In the genomic region with DNA sequence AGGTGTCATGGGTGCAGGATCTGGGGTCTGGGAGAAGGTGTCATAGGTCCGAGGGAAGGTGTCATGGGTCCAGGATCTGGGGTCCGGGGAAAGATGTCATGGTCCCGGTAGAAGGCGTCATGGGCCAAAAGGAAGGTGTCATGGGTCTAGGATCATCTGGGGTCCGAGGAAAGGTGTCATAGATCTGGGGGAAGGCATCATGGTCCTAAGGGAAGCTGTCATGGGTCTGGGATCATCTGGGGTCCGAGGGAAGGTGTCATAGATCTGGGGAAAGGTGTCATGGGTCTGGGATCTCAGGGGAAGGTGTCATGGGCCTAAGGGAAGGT, we compare ENCODE assay signal across 9 cellular contexts. TPM values are rescaled to one million over a fixed set of nuclear protein-coding genes. Genes with fewer than 3 reads are reported as not detected.
DNase-seq lines count a peak whose midpoint lies in the region; ATAC-seq and TF ChIP-seq lines count a peak whose summit lies in the region.
"Had no signal": no experiment of that assay in that cellular context is flagged by ENCODE, and none has a peak within 500 bp of the region (broad histone marks: within the 10 kb centered on the region; RNA-seq: fewer than 3 reads in every experiment).

No MANE protein-coding gene starts in this region.

- no peaks in the 10 kb centered on the region for H3K9me3 Mint-ChIP-seq in natural killer cell

- no peak for TF ChIP-seq CTCF in AG10803 (conservative IDR thresholded peaks at IDR 0.05; ENCODE audit: low read length)
- no peak for TF ChIP-seq CTCF in colonic mucosa (IDR thresholded peaks at IDR 0.05)
- TF ChIP-seq CTCF in natural killer cell (IDR thresholded peaks at IDR 0.05): no peak

- H3K36me3 Mint-ChIP-seq in natural killer cell: no peaks in the 10 kb centered on the region

- H3K4me3 Mint-ChIP-seq in natural killer cell: peak overlapping the region; percentile 91

- no peaks in the 10 kb centered on the region for H3K27me3 Mint-ChIP-seq in natural killer cell (ENCODE audit: low read depth in 2 of 2)

- H3K4me1 Mint-ChIP-seq in natural killer cell: peaks cover 17 to 52% of the 10 kb centered on the region in 2 donors

- H3K79me2 ChIP-seq in Karpas-422 (ENCODE audit: low read length): peaks cover 16% of the 10 kb centered on the region

- intact Hi-C loops in colonic mucosa (cut with DNase I): no loop called here
- intact Hi-C loops in natural killer cell (cut with micrococcal nuclease): no loop called here

- H2AFZ ChIP-seq in Karpas-422 (ENCODE audit: low read length): no peak overlapping the region

- H4K20me1 ChIP-seq in Karpas-422 (ENCODE audit: insufficient read depth, low read depth, low read length): peaks cover 46% of the 10 kb centered on the region

- H3K27ac Mint-ChIP-seq in natural killer cell: peak overlapping the region; percentile 74 to 87

- DNase-seq in AG10803 (ENCODE audit: low read depth): no peak
- no peak for DNase-seq in Karpas-422
- no peak for DNase-seq in colonic mucosa
- DNase-seq in natural killer cell: no peak
- DNase-seq in ACHN: no peak
- no peak for DNase-seq in MV-4-11 (lab: John Stamatoyannopoulos, UW)
- DNase-seq in foreskin melanocyte: no peak
- DNase-seq in activated CD4-positive, alpha-beta T cell treated with anti-CD3 and anti-CD28 coated beads, Interleukin-2, amount 50 U/mL, for 1 hour: no peak

- no peak for ATAC-seq in natural killer cell

- H3K4me1 ChIP-seq in Karpas-422 (ENCODE audit: low read length): peaks cover 45% of the 10 kb centered on the region
- peaks cover 25% of the 10 kb centered on the region for H3K4me1 ChIP-seq in colonic mucosa

- H3K9ac ChIP-seq in Karpas-422 (ENCODE audit: low read length) (peak overlapping the region; percentile 88), colonic mucosa (ENCODE audit: low read depth in 2 of 2, low read length in 2 of 2) (peak overlapping the region; percentile 86 to 96)

- peak overlapping the region; percentile 88 for H3K4me2 ChIP-seq in Karpas-422 (ENCODE audit: low read depth, low read length, poor library complexity, severe bottlenecking)

- H3K9me2 ChIP-seq in Karpas-422 (replicated peaks; ENCODE audit: insufficient read depth, low read length): no peaks in the 10 kb centered on the region

- H3K27ac ChIP-seq in Karpas-422 (ENCODE audit: low read length) (no peak overlapping the region), colonic mucosa (no peak overlapping the region)

- no peaks in the 10 kb centered on the region for H3K36me3 ChIP-seq in Karpas-422 (ENCODE audit: insufficient read depth, low read length)
- no peaks in the 10 kb centered on the region for H3K36me3 ChIP-seq in colonic mucosa

- in situ Hi-C loops in ACHN (cut with HindIII; ENCODE audit: low pct_ligation_motif_present, low pct_unique_long_range_greater_than_20kb, low sequenced_read_pairs): no loop called here

- peak overlapping the region; percentile 86 for H3K4me3 ChIP-seq in AG10803 (ENCODE audit: low read length)
- peak overlapping the region; percentile 86 for H3K4me3 ChIP-seq in Karpas-422 (ENCODE audit: low read length)
- peak overlapping the region; percentile 84 for H3K4me3 ChIP-seq in colonic mucosa

- H3K27me3 ChIP-seq in Karpas-422 (ENCODE audit: low read length) (no peaks in the 10 kb centered on the region), colonic mucosa (no peaks in the 10 kb centered on the region)

- no peaks in the 10 kb centered on the region for H3K9me3 ChIP-seq in Karpas-422 (ENCODE audit: low read length)
- no peaks in the 10 kb centered on the region for H3K9me3 ChIP-seq in colonic mucosa

RNA-seq across cellular contexts. Expression of a gene that starts 1.0 kb away (rescaled TPM):
- total RNA-seq in Karpas-422 (2014; rRNA removed; shearing (Covaris generic); ENCODE audit: low replicate concordance): 5.9 and 11.3 TPM in 2 replicates
- total RNA-seq in colonic mucosa (10 to 100 TPM; 34.9 to 38.5 TPM), natural killer cell (10 to 100 TPM; 12.7 to 20.8 (median 20.0) TPM)

RNA-seq across cellular contexts. Expression of a gene that starts 21.1 kb away (rescaled TPM):
- total RNA-seq in Karpas-422 (2014; rRNA removed; shearing (Covaris generic); ENCODE audit: low replicate concordance): 35.7 and 64.3 TPM in 2 replicates
- 10 to 100 TPM; 25.6 to 59.3 TPM for total RNA-seq in colonic mucosa
- 10 to 100 TPM; 27.6 to 40.5 (median 37.0) TPM for total RNA-seq in natural killer cell

RNA-seq across cellular contexts. Expression of a gene that starts 24.0 kb away (rescaled TPM):
- total RNA-seq in Karpas-422 (2014; rRNA removed; shearing (Covaris generic); ENCODE audit: low replicate concordance): 3.7 and 5.9 TPM in 2 replicates
- total RNA-seq in colonic mucosa (under 1 TPM; 0.32 to 0.35 TPM), natural killer cell (under 1 TPM; 0.28 to 0.75 (median 0.35) TPM)

RNA-seq across cellular contexts. Expression of a gene that starts 30.6 kb away (rescaled TPM):
- total RNA-seq in Karpas-422 (2014; rRNA removed; shearing (Covaris generic); ENCODE audit: low replicate concordance): not detected in 2 replicates
- not detected for total RNA-seq in colonic mucosa
- under 1 TPM in 1 of 3 donors, not detected in 2; 0.20 TPM for total RNA-seq in natural killer cell
- total RNA-seq: M059J had no signal

RNA-seq across cellular contexts. Expression of a gene that starts 39.9 kb away (rescaled TPM):
- 0.22 TPM in 1 of 2 replicates, not detected in the other for total RNA-seq in Karpas-422 (2014; rRNA removed; shearing (Covaris generic); ENCODE audit: low replicate concordance)
- total RNA-seq in colonic mucosa: 1 to 10 TPM in 1 of 2 donors, under 1 TPM in 1; 0.80 to 1.1 TPM
- total RNA-seq in natural killer cell: 1 to 10 TPM in 1 of 3 donors, under 1 TPM in 2; 0.60 to 1.7 (median 0.75) TPM
